1 cellular context compared by ENCODE assay signal in the genomic region with DNA sequence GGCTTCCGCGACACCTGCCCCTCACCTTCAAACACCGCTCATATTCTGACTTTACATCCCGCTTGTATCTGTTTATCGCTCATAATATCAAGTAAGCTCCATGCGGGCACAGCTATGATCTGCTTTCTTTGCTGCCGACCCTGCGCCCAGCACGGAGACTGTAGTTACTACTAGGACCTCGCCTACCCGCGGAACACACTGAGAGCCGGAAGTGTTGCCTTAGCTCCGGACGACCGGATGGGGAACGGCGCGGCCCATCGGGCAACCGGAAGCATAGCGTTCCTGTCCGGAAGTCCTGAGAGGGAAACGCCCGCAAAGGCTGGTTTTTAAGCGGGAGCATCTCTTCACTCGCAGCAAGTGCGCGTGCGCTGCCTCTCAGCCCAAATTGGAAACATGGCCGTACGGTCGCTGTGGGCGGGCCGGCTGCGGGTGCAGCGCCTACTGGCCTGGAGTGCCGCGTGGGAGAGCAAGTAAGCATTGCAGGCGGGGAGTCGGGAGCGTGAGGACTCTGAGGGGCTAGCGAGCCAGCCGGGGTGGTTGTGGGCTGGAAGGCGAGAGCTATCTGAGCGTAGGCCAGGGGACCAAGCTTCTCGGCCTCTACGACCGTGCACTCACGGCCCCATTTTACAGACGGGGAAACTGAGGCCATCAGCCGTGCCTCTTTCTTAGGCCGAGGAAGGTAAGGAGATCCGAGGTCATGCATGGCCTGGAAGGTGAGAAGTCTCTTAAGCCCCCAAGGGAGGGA.
TF ChIP-seq lines count a peak whose summit lies in the region.

A gene with protein sequence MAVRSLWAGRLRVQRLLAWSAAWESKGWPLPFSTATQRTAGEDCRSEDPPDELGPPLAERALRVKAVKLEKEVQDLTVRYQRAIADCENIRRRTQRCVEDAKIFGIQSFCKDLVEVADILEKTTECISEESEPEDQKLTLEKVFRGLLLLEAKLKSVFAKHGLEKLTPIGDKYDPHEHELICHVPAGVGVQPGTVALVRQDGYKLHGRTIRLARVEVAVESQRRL (plus strand): TSS at position 353 of the 745 bp plus-strand sequence. CDS start 41 bp downstream, at position 394.

TF ChIP-seq in HepG2, 621 proteins besides CTCF, POLR2A, EP300 and RAD21 (continued from another document and continues in another):
- TF ChIP-seq AKAP8 (CRISPR knock-in tag; IDR thresholded peaks at IDR 0.05) (no peak; the same call in 1 of the 2 replicates), MYC (CRISPR knock-in tag; IDR thresholded peaks at IDR 0.05; ENCODE audit: borderline replicate concordance) (peak; percentile 89; the same call in 1 of the 2 replicates), DNMT1 (CRISPR knock-in tag; IDR thresholded peaks at IDR 0.05) (peak; percentile 79; the same call in 1 of the 2 replicates), ZMYM2 (CRISPR knock-in tag; IDR thresholded peaks at IDR 0.05) (peak; percentile 32; the same call in 1 of the 2 replicates), ZBTB42 (CRISPR knock-in tag; IDR thresholded peaks at IDR 0.05) (0 out of 2 replicates have a peak, but pooled peaks have one; percentile 58), ZMYM3 (CRISPR knock-in tag; IDR thresholded peaks at IDR 0.05) (peak; percentile 98), SAFB2 (CRISPR knock-in tag; IDR thresholded peaks at IDR 0.05; ENCODE audit: borderline replicate concordance, low read depth) (peak; percentile 79; the same call in 1 of the 2 replicates), SP5 (CRISPR knock-in tag; IDR thresholded peaks at IDR 0.05; ENCODE audit: borderline replicate concordance, low read depth) (0 out of 2 replicates have a peak, but pooled peaks have one; percentile 54), SNAPC2 (CRISPR knock-in tag; IDR thresholded peaks at IDR 0.05) (peak; percentile 77), ZNF441 (CRISPR knock-in tag; IDR thresholded peaks at IDR 0.05; ENCODE audit: borderline replicate concordance) (peak; percentile 39; the same call in 1 of the 2 replicates), ZNF816 (CRISPR knock-in tag; IDR thresholded peaks at IDR 0.05; ENCODE audit: borderline replicate concordance) (peak; percentile 66; the same call in 1 of the 2 replicates), ZBTB33 (CRISPR knock-in tag; IDR thresholded peaks at IDR 0.05) (0 out of 2 replicates have a peak, but pooled peaks have one; percentile 6), KDM4B (CRISPR knock-in tag; IDR thresholded peaks at IDR 0.05) (peak; percentile 87), USF2 (IDR thresholded peaks at IDR 0.05; ENCODE audit: low read depth, low read length) (no peak), USF2 (CRISPR knock-in tag; IDR thresholded peaks at IDR 0.05; ENCODE audit: borderline replicate concordance) (peak; percentile 66; the same call in 1 of the 2 replicates), NFE2 (CRISPR knock-in tag; IDR thresholded peaks at IDR 0.05) (no peak), ZFY (CRISPR knock-in tag; IDR thresholded peaks at IDR 0.05) (peak; percentile 97), CREB1 (IDR thresholded peaks at IDR 0.05) (no peak), CREB1 (CRISPR knock-in tag; IDR thresholded peaks at IDR 0.05) (peak; percentile 74), ARID5B (CRISPR knock-in tag; IDR thresholded peaks at IDR 0.05) (peak; percentile 65; the same call in 1 of the 2 replicates), ZFP41 (CRISPR knock-in tag; IDR thresholded peaks at IDR 0.05; ENCODE audit: borderline replicate concordance) (peak; percentile 82; the same call in 1 of the 2 replicates), NFKBIZ (CRISPR knock-in tag; IDR thresholded peaks at IDR 0.05) (peak; percentile 74; the same call in 1 of the 2 replicates), ZFYVE20 (CRISPR knock-in tag; IDR thresholded peaks at IDR 0.05; ENCODE audit: borderline replicate concordance, low read depth) (no peak), HOXD1 (CRISPR knock-in tag; IDR thresholded peaks at IDR 0.05) (0 out of 2 replicates have a peak, but pooled peaks have one; percentile 41), HOXA5 (CRISPR knock-in tag; IDR thresholded peaks at IDR 0.05) (peak; percentile 89), SMAD3 (CRISPR knock-in tag; IDR thresholded peaks at IDR 0.05) (peak; percentile 76), NAIF1 (CRISPR knock-in tag; IDR thresholded peaks at IDR 0.05; ENCODE audit: borderline replicate concordance) (peak; percentile 51; the same call in 1 of the 2 replicates), ATAD3A (CRISPR knock-in tag; IDR thresholded peaks at IDR 0.05) (0 out of 2 replicates have a peak, but pooled peaks have one; percentile 18), RXRB (CRISPR knock-in tag; IDR thresholded peaks at IDR 0.05; ENCODE audit: borderline replicate concordance) (peak; percentile 49; the same call in 1 of the 2 replicates), MAFK (conservative IDR thresholded peaks at IDR 0.05 in 1 of 2, IDR thresholded peaks at IDR 0.05 in 1 of 2; ENCODE audit: low read length in 2 of 2) (no peak), FOXA1 (IDR thresholded peaks at IDR 0.05) (no peak), FOXA1 (CRISPR knock-in tag; IDR thresholded peaks at IDR 0.05) (peak; percentile 33; the same call in 1 of the 2 replicates)
- TF ChIP-seq, protein P1, sequence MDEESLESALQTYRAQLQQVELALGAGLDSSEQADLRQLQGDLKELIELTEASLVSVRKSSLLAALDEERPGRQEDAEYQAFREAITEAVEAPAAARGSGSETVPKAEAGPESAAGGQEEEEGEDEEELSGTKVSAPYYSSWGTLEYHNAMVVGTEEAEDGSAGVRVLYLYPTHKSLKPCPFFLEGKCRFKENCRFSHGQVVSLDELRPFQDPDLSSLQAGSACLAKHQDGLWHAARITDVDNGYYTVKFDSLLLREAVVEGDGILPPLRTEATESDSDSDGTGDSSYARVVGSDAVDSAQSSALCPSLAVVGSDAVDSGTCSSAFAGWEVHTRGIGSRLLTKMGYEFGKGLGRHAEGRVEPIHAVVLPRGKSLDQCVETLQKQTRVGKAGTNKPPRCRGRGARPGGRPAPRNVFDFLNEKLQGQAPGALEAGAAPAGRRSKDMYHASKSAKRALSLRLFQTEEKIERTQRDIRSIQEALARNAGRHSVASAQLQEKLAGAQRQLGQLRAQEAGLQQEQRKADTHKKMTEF (CRISPR knock-in tag; IDR thresholded peaks at IDR 0.05): peak; percentile 87
- TF ChIP-seq, protein P2, sequence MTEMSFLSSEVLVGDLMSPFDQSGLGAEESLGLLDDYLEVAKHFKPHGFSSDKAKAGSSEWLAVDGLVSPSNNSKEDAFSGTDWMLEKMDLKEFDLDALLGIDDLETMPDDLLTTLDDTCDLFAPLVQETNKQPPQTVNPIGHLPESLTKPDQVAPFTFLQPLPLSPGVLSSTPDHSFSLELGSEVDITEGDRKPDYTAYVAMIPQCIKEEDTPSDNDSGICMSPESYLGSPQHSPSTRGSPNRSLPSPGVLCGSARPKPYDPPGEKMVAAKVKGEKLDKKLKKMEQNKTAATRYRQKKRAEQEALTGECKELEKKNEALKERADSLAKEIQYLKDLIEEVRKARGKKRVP (CRISPR knock-in tag; IDR thresholded peaks at IDR 0.05): peak in 1 of 2 experiments; percentile 72; a peak in 1 of 4 replicates
- TF ChIP-seq, protein P3, sequence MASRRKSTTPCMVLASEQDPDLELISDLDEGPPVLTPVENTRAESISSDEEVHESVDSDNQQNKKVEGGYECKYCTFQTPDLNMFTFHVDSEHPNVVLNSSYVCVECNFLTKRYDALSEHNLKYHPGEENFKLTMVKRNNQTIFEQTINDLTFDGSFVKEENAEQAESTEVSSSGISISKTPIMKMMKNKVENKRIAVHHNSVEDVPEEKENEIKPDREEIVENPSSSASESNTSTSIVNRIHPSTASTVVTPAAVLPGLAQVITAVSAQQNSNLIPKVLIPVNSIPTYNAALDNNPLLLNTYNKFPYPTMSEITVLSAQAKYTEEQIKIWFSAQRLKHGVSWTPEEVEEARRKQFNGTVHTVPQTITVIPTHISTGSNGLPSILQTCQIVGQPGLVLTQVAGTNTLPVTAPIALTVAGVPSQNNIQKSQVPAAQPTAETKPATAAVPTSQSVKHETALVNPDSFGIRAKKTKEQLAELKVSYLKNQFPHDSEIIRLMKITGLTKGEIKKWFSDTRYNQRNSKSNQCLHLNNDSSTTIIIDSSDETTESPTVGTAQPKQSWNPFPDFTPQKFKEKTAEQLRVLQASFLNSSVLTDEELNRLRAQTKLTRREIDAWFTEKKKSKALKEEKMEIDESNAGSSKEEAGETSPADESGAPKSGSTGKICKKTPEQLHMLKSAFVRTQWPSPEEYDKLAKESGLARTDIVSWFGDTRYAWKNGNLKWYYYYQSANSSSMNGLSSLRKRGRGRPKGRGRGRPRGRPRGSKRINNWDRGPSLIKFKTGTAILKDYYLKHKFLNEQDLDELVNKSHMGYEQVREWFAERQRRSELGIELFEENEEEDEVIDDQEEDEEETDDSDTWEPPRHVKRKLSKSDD (CRISPR knock-in tag; IDR thresholded peaks at IDR 0.05; ENCODE audit: low read depth): peak; percentile 85; the same call in 1 of the 2 replicates
- TF ChIP-seq, protein P4, sequence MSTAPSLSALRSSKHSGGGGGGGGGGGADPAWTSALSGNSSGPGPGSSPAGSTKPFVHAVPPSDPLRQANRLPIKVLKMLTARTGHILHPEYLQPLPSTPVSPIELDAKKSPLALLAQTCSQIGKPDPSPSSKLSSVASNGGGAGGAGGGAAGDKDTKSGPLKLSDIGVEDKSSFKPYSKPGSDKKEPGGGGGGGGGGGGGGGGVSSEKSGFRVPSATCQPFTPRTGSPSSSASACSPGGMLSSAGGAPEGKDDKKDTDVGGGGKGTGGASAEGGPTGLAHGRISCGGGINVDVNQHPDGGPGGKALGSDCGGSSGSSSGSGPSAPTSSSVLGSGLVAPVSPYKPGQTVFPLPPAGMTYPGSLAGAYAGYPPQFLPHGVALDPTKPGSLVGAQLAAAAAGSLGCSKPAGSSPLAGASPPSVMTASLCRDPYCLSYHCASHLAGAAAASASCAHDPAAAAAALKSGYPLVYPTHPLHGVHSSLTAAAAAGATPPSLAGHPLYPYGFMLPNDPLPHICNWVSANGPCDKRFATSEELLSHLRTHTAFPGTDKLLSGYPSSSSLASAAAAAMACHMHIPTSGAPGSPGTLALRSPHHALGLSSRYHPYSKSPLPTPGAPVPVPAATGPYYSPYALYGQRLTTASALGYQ (CRISPR knock-in tag; IDR thresholded peaks at IDR 0.05): peak; percentile 75; the same call in 1 of the 2 replicates
- TF ChIP-seq, protein P5, sequence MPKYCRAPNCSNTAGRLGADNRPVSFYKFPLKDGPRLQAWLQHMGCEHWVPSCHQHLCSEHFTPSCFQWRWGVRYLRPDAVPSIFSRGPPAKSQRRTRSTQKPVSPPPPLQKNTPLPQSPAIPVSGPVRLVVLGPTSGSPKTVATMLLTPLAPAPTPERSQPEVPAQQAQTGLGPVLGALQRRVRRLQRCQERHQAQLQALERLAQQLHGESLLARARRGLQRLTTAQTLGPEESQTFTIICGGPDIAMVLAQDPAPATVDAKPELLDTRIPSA (CRISPR knock-in tag; IDR thresholded peaks at IDR 0.05; ENCODE audit: borderline replicate concordance): peak; percentile 19; the same call in 1 of the 2 replicates
